14 cellular contexts compared by ENCODE assay signal in the genomic region with DNA sequence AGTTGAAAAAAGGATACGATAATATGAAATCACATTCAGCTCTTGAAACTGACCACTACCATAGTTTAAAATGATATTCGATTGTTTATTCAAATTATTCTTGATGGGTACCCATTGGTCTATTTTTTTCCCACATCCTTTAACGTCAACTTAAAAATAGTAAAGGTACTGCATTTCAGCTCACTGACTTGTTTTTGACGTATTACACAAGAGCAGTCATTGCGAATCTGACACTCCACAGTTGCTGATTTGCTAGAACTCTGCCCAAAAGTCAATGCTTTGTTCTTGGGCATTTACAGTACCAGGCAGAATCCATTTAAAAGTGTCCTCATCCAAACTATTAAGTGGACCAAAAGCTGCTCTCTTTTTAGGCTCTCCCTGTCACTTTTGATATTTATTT. TPM values are rescaled to one million over a fixed set of nuclear protein-coding genes. Genes with fewer than 3 reads are reported as not detected.
DNase-seq lines count a peak whose midpoint lies in the region; ATAC-seq, FAIRE-seq and TF ChIP-seq lines count a peak whose summit lies in the region.
"Had no signal": no experiment of that assay in that cellular context is flagged by ENCODE, and none has a peak within 500 bp of the region (broad histone marks: within the 10 kb centered on the region; RNA-seq: fewer than 3 reads in every experiment).

No MANE protein-coding gene starts in this region.

- no peak overlapping the region for H3K4me2 ChIP-seq in K562 (ENCODE audit: insufficient read depth, low read length)
- H3K4me2 ChIP-seq: KMS-11 had no signal

- no peak for ATAC-seq in activated T-cell treated with anti-CD3 and anti-CD28 coated beads, Interleukin-2, amount 50 U/mL, for 72 hours (replicated peaks in 1 of 2)
- ATAC-seq in K562 (no peak), heart right ventricle (no peak), psoas muscle (no peak)
- ATAC-seq: HCT116 had no signal

- TF ChIP-seq CTCF in K562 (IDR thresholded peaks at IDR 0.05 in 2 of 3, conservative IDR thresholded peaks at IDR 0.05 in 1 of 3; ENCODE audit: insufficient read depth in 2 of 3, low read depth in 1 of 3, low read length in 3 of 3) (no peak), tibial artery (IDR thresholded peaks at IDR 0.05) (no peak), heart right ventricle (IDR thresholded peaks at IDR 0.05) (no peak), psoas muscle (IDR thresholded peaks at IDR 0.05) (no peak)

- peaks cover 4 to 13% of the 10 kb centered on the region in 2 donors for H3K36me3 Mint-ChIP-seq in activated T-cell treated with anti-CD3 and anti-CD28 coated beads, Interleukin-2, amount 50 U/mL, for 72 hours (ENCODE audit: insufficient read depth in 2 of 2)

- in situ Hi-C loops in K562 (cut with MboI) = no loop called here

- TF ChIP-seq RAD21 in K562 (CRISPR knock-in tag; conservative IDR thresholded peaks at IDR 0.05 in 1 of 2, IDR thresholded peaks at IDR 0.05 in 1 of 2) = no peak

- H3K36me3 ChIP-seq in K562 (ENCODE audit: control insufficient read depth, insufficient read depth, low read length) (peaks cover 24% of the 10 kb centered on the region), tibial artery (peaks cover 0 to 15% (median 0%) of the 10 kb centered on the region in 3 donors), heart right ventricle (peaks cover 0 to 22% (median 6%) of the 10 kb centered on the region in 9 donors), psoas muscle (ENCODE audit: insufficient read depth in 1 of 2, low read depth in 1 of 2) (peaks cover 3 to 24% of the 10 kb centered on the region in 2 donors)
- H3K36me3 ChIP-seq: ovary had no signal

- H3K4me3 Mint-ChIP-seq in activated T-cell treated with anti-CD3 and anti-CD28 coated beads, Interleukin-2, amount 50 U/mL, for 72 hours = peak overlapping the region; percentile 53 to 58

- peak overlapping the region; percentile 76 for H3K27ac Mint-ChIP-seq in activated T-cell treated with anti-CD3 and anti-CD28 coated beads, Interleukin-2, amount 50 U/mL, for 72 hours

- H3K9ac ChIP-seq in K562 (ENCODE audit: insufficient read depth in 1 of 2, low read depth in 2 of 2, low read length in 2 of 2) = no peak overlapping the region; a peak in 1 of 4 replicates

- no peak for DNase-seq in activated T-cell treated with anti-CD3 and anti-CD28 coated beads, Interleukin-2, amount 50 U/mL, for 72 hours
- no peak for DNase-seq in activated T-cell treated with anti-CD3 and anti-CD28 coated beads for 4 hours
- DNase-seq in NAMALWA (ENCODE audit: low spot score) = peak; percentile 25
- DNase-seq in K562 (ENCODE audit: extremely low read depth in 1 of 4, low spot score in 3 of 4) = peak in 1 of 4 experiments; percentile 0
- no peak for DNase-seq in tibial artery
- no peak for DNase-seq in heart right ventricle
- DNase-seq in NCI-H226 = no peak
- DNase-seq in psoas muscle = no peak
- DNase-seq: mesenchymal stem cell, NCI-H2029, NCI-H69 had no signal

- no peaks in the 10 kb centered on the region for H3K9me3 ChIP-seq in K562 (replicated peaks; ENCODE audit: control insufficient read depth, insufficient read depth, low read depth, low read length)
- no peaks in the 10 kb centered on the region for H3K9me3 ChIP-seq in tibial artery
- H3K9me3 ChIP-seq in heart right ventricle = no peaks in the 10 kb centered on the region
- H3K9me3 ChIP-seq in psoas muscle = no peaks in the 10 kb centered on the region
- H3K9me3 ChIP-seq: ovary had no signal

- H3K4me3 ChIP-seq in K562 (no peak overlapping the region), tibial artery (no peak overlapping the region), heart right ventricle (no peak overlapping the region), psoas muscle (no peak overlapping the region)

- peaks cover 4% of the 10 kb centered on the region for H4K20me1 ChIP-seq in K562 (replicated peaks; ENCODE audit: control insufficient read depth, insufficient read depth, low read length)

- no TSS peak for BruUV-seq in K562 (replicated peaks; lab: Mats Ljungman, UMichigan)

- H3K79me2 ChIP-seq in K562 (ENCODE audit: control insufficient read depth, insufficient read depth, low read length) = peaks cover 37% of the 10 kb centered on the region

- no peaks in the 10 kb centered on the region for H3K9me1 ChIP-seq in K562 (ENCODE audit: control insufficient read depth, insufficient read depth, low read length)

- H3K27ac ChIP-seq in K562 (ENCODE audit: extremely low read depth, low read depth, low read length) = no peak overlapping the region
- H3K27ac ChIP-seq in tibial artery = peak overlapping the region; percentile 90 to 96
- H3K27ac ChIP-seq in heart right ventricle = peak overlapping the region in 1 of 10 donors; percentile 95
- no peak overlapping the region for H3K27ac ChIP-seq in psoas muscle

- WGBS in K562 (ENCODE audit: insufficient coverage, low coverage, missing lambda C conversion rate) = 59% methylated on average over 5 of the region's 5 CpGs
- 85 to 86% methylated on average over 5 of the region's 5 CpGs for WGBS in heart right ventricle, 2 donors
- 87 to 93% (median 90%) methylated on average over 5 of the region's 5 CpGs for WGBS in psoas muscle, 3 donors

- peaks cover 10 to 13% of the 10 kb centered on the region in 2 experiments; a peak in 4 of 5 replicates for H3K4me1 ChIP-seq in K562 (replicated peaks in 1 of 2; ENCODE audit: control insufficient read depth in 2 of 2, insufficient read depth in 2 of 2, low read length in 2 of 2)
- H3K4me1 ChIP-seq in tibial artery = peaks cover 0 to 18% (median 11%) of the 10 kb centered on the region in 4 donors
- peaks cover 0 to 32% (median 20%) of the 10 kb centered on the region in 9 donors for H3K4me1 ChIP-seq in heart right ventricle
- H3K4me1 ChIP-seq in psoas muscle = peaks cover 18% of the 10 kb centered on the region

- no peaks in the 10 kb centered on the region for H3K9me3 Mint-ChIP-seq in activated T-cell treated with anti-CD3 and anti-CD28 coated beads, Interleukin-2, amount 50 U/mL, for 72 hours

- H2AFZ ChIP-seq in K562 (ENCODE audit: low read depth, low read length) = peak overlapping the region; percentile 46

- H3K27me3 ChIP-seq in K562 (ENCODE audit: control insufficient read depth in 2 of 2, insufficient read depth in 2 of 2, low read length in 2 of 2) (no peaks in the 10 kb centered on the region), tibial artery (no peaks in the 10 kb centered on the region), heart right ventricle (no peaks in the 10 kb centered on the region), psoas muscle (ENCODE audit: insufficient read depth in 3 of 3, low read length in 2 of 3) (no peaks in the 10 kb centered on the region)
- H3K27me3 ChIP-seq: ovary had no signal

- no peak for TF ChIP-seq POLR2A in K562 (conservative IDR thresholded peaks at IDR 0.05)

- FAIRE-seq in K562 (lab: Jason Lieb, UNC) = peak; percentile 78

- intact Hi-C loops in K562 (cut with micrococcal nuclease) = loop anchor here (5.0 kb wide), 1 partner anchor 338 kb away; no protein-coding TSS in a partner anchor
- intact Hi-C loops in tibial artery (cut with DNase I; ENCODE audit: low total_unique reads) = loop anchor here (5.0 kb wide), 1 partner anchor 507 kb away; no protein-coding TSS in a partner anchor
- intact Hi-C loops in heart right ventricle (cut with DNase I) = loop anchor here (1.0 to 10.0 kb wide), 12 partner anchors 54 to 512 kb away; partner anchors contain the start of genes UGDH (in 4 of the 10), SMIM14 (in 3 of the 10), UBE2K (in 2 of the 10) and N4BP2 (in 1 of the 10)
- intact Hi-C loops in psoas muscle (cut with DNase I) = loop anchor here (5.0 to 10.0 kb wide), 5 partner anchors 64 to 514 kb away; partner anchors contain the start of genes N4BP2 (in 1 of the 2) and SMIM14 (in 1 of the 2)

- POLR2A ChIA-PET in K562 (lab: Yijun Ruan, JAX) = interaction anchor here (0.6 to 1.6 kb wide), 4 partner anchors 14 to 88 kb away, joined by 3 to 7 read pairs (median 3); partner anchors contain the start of gene N4BP2

- no peak for TF ChIP-seq EP300 in K562 (IDR thresholded peaks at IDR 0.05; ENCODE audit: low read length)

- no peaks in the 10 kb centered on the region for H3K27me3 Mint-ChIP-seq in activated T-cell treated with anti-CD3 and anti-CD28 coated beads, Interleukin-2, amount 50 U/mL, for 72 hours (ENCODE audit: low read depth)

- CTCF ChIA-PET in K562 (lab: Yijun Ruan, JAX; ENCODE audit: low intra/inter-chr PET ratio) = interaction anchor here (0.8 to 3.7 kb wide), 2 partner anchors 78 to 509 kb away, joined by 3 to 66 read pairs; partner anchors contain the start of gene N4BP2

- peaks cover 25% of the 10 kb centered on the region for H3K4me1 Mint-ChIP-seq in activated T-cell treated with anti-CD3 and anti-CD28 coated beads, Interleukin-2, amount 50 U/mL, for 72 hours (ENCODE audit: low read depth)

TF ChIP-seq in K562, 482 proteins besides CTCF, POLR2A, EP300 and RAD21 (continues in another document):
- TF ChIP-seq U2AF2 (optimal IDR thresholded peaks at IDR 0.05; ENCODE audit: low read depth, low read length) (no peak), TBP (optimal IDR thresholded peaks at IDR 0.05; ENCODE audit: low read depth, low read length) (no peak), FOXK1 (CRISPR knock-in tag; IDR thresholded peaks at IDR 0.05; ENCODE audit: borderline replicate concordance) (no peak)

RNA-seq across cellular contexts. Expression of gene PDS5A, which starts 1.2 kb away (rescaled TPM):
- total RNA-seq in activated T-cell treated with anti-CD3 and anti-CD28 coated beads, Interleukin-2, amount 50 U/mL, for 72 hours = 100 to 1,000 TPM; 111 to 128 TPM
- 140 and 293 TPM in 2 replicates for total RNA-seq in K562 (2011; cell fraction: chromatin; rRNA removed; ENCODE audit: low replicate concordance)
- total RNA-seq in K562 (2011; cell fraction: nucleolus; rRNA removed) = 64.2 and 82.5 TPM in 2 replicates
- total RNA-seq in K562 (2011; cell fraction: nucleoplasm; rRNA removed) = 142 and 155 TPM in 2 replicates
- 50.9 and 53.8 TPM in 2 replicates for total RNA-seq in K562 (2014; rRNA removed)
- 85.4 and 93.5 TPM in 2 replicates for total RNA-seq in K562 (2014; rRNA removed; fragmentation: Illumina TruSeq; extraction: Trizol)
- 77.5 and 83.7 TPM in 2 replicates for total RNA-seq in K562 (2015; rRNA removed; fragmentation: Illumina TruSeq; extraction: Trizol)
- 77.9 and 80.6 TPM in 2 replicates for total RNA-seq in K562 (2021)
- 53.9 and 76.8 TPM in 2 replicates for polyA plus RNA-seq in K562 (2011; rRNA removed)
- 13.1 and 21.1 TPM in 2 replicates for polyA plus RNA-seq in K562 (2011; cell fraction: cytosol; rRNA removed)
- polyA plus RNA-seq in K562 (2011; cell fraction: nucleus; rRNA removed) = 28.7 and 37.1 TPM in 2 replicates
- polyA plus RNA-seq in K562 (2012) = 44.8 and 47.1 TPM in 2 replicates
- polyA plus RNA-seq in K562 (2014; fragmentation: Illumina TruSeq; extraction: Trizol) = 58.8 and 70.0 TPM in 2 replicates
- 10 to 100 TPM; 16.4 to 20.6 TPM for polyA plus RNA-seq in K562 (2014; fragmentation: Nextera tagmentation; extraction: Ambion mirVana)
- polyA plus RNA-seq in K562 (2014; rRNA removed) = 37.5 and 42.7 TPM in 2 replicates
- polyA minus RNA-seq in K562 (2011; rRNA and poly(A)+ RNA removed) = 181 and 192 TPM in 2 replicates
- 91.7 and 144 TPM in 2 replicates for polyA minus RNA-seq in K562 (2011; cell fraction: cytosol; rRNA and poly(A)+ RNA removed)
- 66.8 and 92.1 TPM in 2 replicates for polyA minus RNA-seq in K562 (2011; cell fraction: nucleus; rRNA and poly(A)+ RNA removed)
- total RNA-seq in heart right ventricle = 10 to 100 TPM; 22.9 to 36.2 (median 31.0) TPM
- 10 to 100 TPM; 12.6 to 17.4 TPM for polyA plus RNA-seq in heart right ventricle
- 10 to 100 TPM; 23.2 to 34.0 (median 30.8) TPM for total RNA-seq in psoas muscle
- polyA plus RNA-seq in psoas muscle = 10 to 100 TPM; 14.2 to 33.2 (median 19.1) TPM

Comparison
In these comparisons a context has a peak if more than half of its experiments do, and no peak if none do; other contexts are left out.
1. H3K27ac ChIP-seq: peak in tibial artery (2 of 2); none in K562 (single experiment) and psoas muscle (single experiment).